Comparison of ENCODE assay signal across 9 cellular contexts in the genomic region with DNA sequence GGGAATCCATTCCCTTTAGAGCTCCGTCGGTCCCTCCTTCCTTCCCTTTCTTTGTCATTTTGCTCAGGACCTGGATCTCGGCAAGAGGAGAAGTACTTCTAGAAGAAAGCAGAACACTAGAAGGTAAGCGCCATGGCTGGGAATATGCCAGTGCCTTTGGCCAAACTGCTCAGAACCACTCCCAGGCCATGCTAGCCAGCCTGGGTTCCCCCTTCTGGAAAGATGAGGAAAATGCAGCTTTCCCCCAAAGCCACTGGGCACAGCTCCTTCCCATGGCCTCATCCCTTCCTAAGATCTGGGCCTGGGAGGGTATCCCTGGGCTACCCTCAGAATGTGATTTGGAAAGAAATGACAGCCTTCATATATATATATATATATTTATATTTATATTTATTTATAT. TPM values are rescaled to one million over a fixed set of nuclear protein-coding genes. Genes with fewer than 3 reads are reported as not detected.
A peak's percentile ranks its signal among the peaks of the same experiment; 100 is the strongest.
DNase-seq lines count a peak whose midpoint lies in the region; ATAC-seq and TF ChIP-seq lines count a peak whose summit lies in the region.
"Had no signal": no experiment of that assay in that cellular context is flagged by ENCODE, and none has a peak within 500 bp of the region (broad histone marks: within the 10 kb centered on the region; RNA-seq: fewer than 3 reads in every experiment).

No MANE protein-coding gene starts in this region.

- no peaks in the 10 kb centered on the region for H3K36me3 ChIP-seq in endodermal cell (ENCODE audit: control insufficient read depth, insufficient read depth, low read length)
- no peaks in the 10 kb centered on the region for H3K36me3 ChIP-seq in CD4-positive, alpha-beta memory T cell (ENCODE audit: insufficient read depth, low read length)

- no peak overlapping the region for H3K9ac ChIP-seq in endodermal cell (ENCODE audit: extremely low read depth, low read length, poor library complexity, severe bottlenecking)

- peak; percentile 45 for DNase-seq in NCI-H2227 (lab: John Stamatoyannopoulos, UW; ENCODE audit: unreplicated experiment)
- DNase-seq in endodermal cell: peak; percentile 87
- peak; percentile 30 for DNase-seq in neural crest cell (ENCODE audit: low read depth, low spot score)
- DNase-seq in stimulated activated CD4-positive, alpha-beta T cell treated with anti-CD3 and anti-CD28 coated beads, Interleukin-4, amount 100 ng/mL, for 1 hour: no peak
- no peak for DNase-seq in CD4-positive, alpha-beta memory T cell

- H3K4me3 Mint-ChIP-seq in endodermal cell (no peak overlapping the region), neural crest cell (no peak overlapping the region)
- H3K4me3 Mint-ChIP-seq in CD4-positive, alpha-beta memory T cell: no peak overlapping the region
- H3K4me3 Mint-ChIP-seq: memory B cell had no signal

- CTCF ChIA-PET in CD4-positive, alpha-beta memory T cell (lab: Charles Lee; ENCODE audit: partially characterized antibody): no interaction called here

- intact Hi-C loops in CD4-positive, alpha-beta memory T cell (cut with micrococcal nuclease): no loop called here

- TF ChIP-seq CTCF in GM12872 (IDR thresholded peaks at IDR 0.05; ENCODE audit: insufficient read depth, low read depth, low read length): peak; percentile 55
- peak; percentile 80 for TF ChIP-seq CTCF in endodermal cell (conservative IDR thresholded peaks at IDR 0.05)
- TF ChIP-seq CTCF in neural crest cell (conservative IDR thresholded peaks at IDR 0.05): peak; percentile 59

- H3K27me3 Mint-ChIP-seq in endodermal cell (ENCODE audit: insufficient read depth) (peaks cover 51% of the 10 kb centered on the region), neural crest cell (ENCODE audit: low read depth) (peaks cover 83% of the 10 kb centered on the region)
- peaks cover 36 to 59% of the 10 kb centered on the region in 2 donors for H3K27me3 Mint-ChIP-seq in CD4-positive, alpha-beta memory T cell

- no peak overlapping the region for H3K27ac ChIP-seq in endodermal cell (ENCODE audit: low read depth, low read length)
- H3K27ac ChIP-seq in CD4-positive, alpha-beta memory T cell (ENCODE audit: low read depth, low read length): no peak overlapping the region

- H3K4me3 ChIP-seq in endodermal cell (ENCODE audit: low read length): no peak overlapping the region
- no peak overlapping the region for H3K4me3 ChIP-seq in CD4-positive, alpha-beta memory T cell (ENCODE audit: low read length in 2 of 2)

- peaks cover 12% of the 10 kb centered on the region for H3K4me1 Mint-ChIP-seq in endodermal cell
- H3K4me1 Mint-ChIP-seq in neural crest cell: peaks cover 3% of the 10 kb centered on the region
- peaks cover 2 to 9% (median 4%) of the 10 kb centered on the region in 4 donors for H3K4me1 Mint-ChIP-seq in CD4-positive, alpha-beta memory T cell

- ATAC-seq in HG03097 (IDR thresholded peaks at IDR 0.05; ENCODE audit: low FRiP score, unreplicated experiment): no peak
- ATAC-seq in GM21360 (IDR thresholded peaks at IDR 0.05; ENCODE audit: unreplicated experiment): no peak

- H3K4me1 ChIP-seq in endodermal cell (ENCODE audit: control insufficient read depth, insufficient read depth, low read length): no peaks in the 10 kb centered on the region
- H3K4me1 ChIP-seq in CD4-positive, alpha-beta memory T cell (ENCODE audit: insufficient read depth, low read length): peaks cover 2% of the 10 kb centered on the region

- POLR2A ChIA-PET in CD4-positive, alpha-beta memory T cell (lab: Charles Lee; ENCODE audit: partially characterized antibody): no interaction called here

- H3K27ac Mint-ChIP-seq in endodermal cell (no peak overlapping the region), neural crest cell (ENCODE audit: unreplicated experiment) (no peak overlapping the region)
- no peak overlapping the region for H3K27ac Mint-ChIP-seq in CD4-positive, alpha-beta memory T cell
- H3K27ac Mint-ChIP-seq: memory B cell had no signal

- peaks cover 3% of the 10 kb centered on the region for H3K9me3 Mint-ChIP-seq in endodermal cell
- H3K9me3 Mint-ChIP-seq in neural crest cell: no peaks in the 10 kb centered on the region
- peaks cover 0 to 4% (median 0%) of the 10 kb centered on the region in 8 donors for H3K9me3 Mint-ChIP-seq in CD4-positive, alpha-beta memory T cell
- H3K9me3 Mint-ChIP-seq: memory B cell had no signal

- peaks cover 43% of the 10 kb centered on the region for H3K27me3 ChIP-seq in endodermal cell (ENCODE audit: control insufficient read depth, insufficient read depth, low read length, poor library complexity, severe bottlenecking)
- peaks cover 8% of the 10 kb centered on the region for H3K27me3 ChIP-seq in CD4-positive, alpha-beta memory T cell (ENCODE audit: insufficient read depth, low read length)

- H3K9me3 ChIP-seq in endodermal cell (ENCODE audit: control insufficient read depth, low read length): no peaks in the 10 kb centered on the region
- H3K9me3 ChIP-seq in CD4-positive, alpha-beta memory T cell (ENCODE audit: control insufficient read depth in 1 of 2, low read length in 2 of 2): no peaks in the 10 kb centered on the region

- H3K36me3 Mint-ChIP-seq in endodermal cell (ENCODE audit: low read depth) (no peaks in the 10 kb centered on the region), neural crest cell (ENCODE audit: low read depth) (no peaks in the 10 kb centered on the region)
- no peaks in the 10 kb centered on the region for H3K36me3 Mint-ChIP-seq in CD4-positive, alpha-beta memory T cell
- H3K36me3 Mint-ChIP-seq: memory B cell had no signal

- WGBS in endodermal cell (ENCODE audit: insufficient coverage in 1 of 2, insufficient read length in 1 of 2), 2 experiments: 60 to 81% methylated on average over 4 of the region's 4 CpGs

RNA-seq across cellular contexts. Expression of gene ISL2, which starts 6.3 kb away (rescaled TPM):
- total RNA-seq in endodermal cell (under 1 TPM; 0.51 to 0.66 TPM), neural crest cell (0.25 TPM in 1 of 2 replicates, not detected in the other)
- polyA plus RNA-seq in endodermal cell (2013, experiment 1 of 2): 0.25 TPM
- not detected for polyA plus RNA-seq in endodermal cell (2013, experiment 2 of 2)
- not detected for total RNA-seq in CD4-positive, alpha-beta memory T cell
- not detected for polyA plus RNA-seq in CD4-positive, alpha-beta memory T cell

RNA-seq across cellular contexts. Expression of gene ETFA, which starts 19.0 kb away (rescaled TPM):
- total RNA-seq in endodermal cell (100 to 1,000 TPM; 142 to 157 TPM), neural crest cell (109 and 119 TPM in 2 replicates)
- 98.2 TPM for polyA plus RNA-seq in endodermal cell (2013, experiment 1 of 2)
- polyA plus RNA-seq in endodermal cell (2013, experiment 2 of 2): 87.0 TPM
- total RNA-seq in CD4-positive, alpha-beta memory T cell: 10 to 100 TPM; 47.7 to 49.4 TPM
- polyA plus RNA-seq in CD4-positive, alpha-beta memory T cell: 100 to 1,000 TPM; 104 to 106 TPM

Comparison
In these comparisons a context has a peak if more than half of its experiments do, and no peak if none do; other contexts are left out.
1. DNase-seq: peak in NCI-H2227 (single experiment), endodermal cell (single experiment) and neural crest cell (single experiment); none in stimulated activated CD4-positive, alpha-beta T cell treated with anti-CD3 and anti-CD28 coated beads, Interleukin-4, amount 100 ng/mL, for 1 hour (single experiment) and CD4-positive, alpha-beta memory T cell (0 of 5).
2. Peak in every context shown above with its lines, with median percentiles within 50 percentile points of each other: CTCF ChIP-seq.